Comparison of ENCODE assay signal across 25 cellular contexts in the genomic region with DNA sequence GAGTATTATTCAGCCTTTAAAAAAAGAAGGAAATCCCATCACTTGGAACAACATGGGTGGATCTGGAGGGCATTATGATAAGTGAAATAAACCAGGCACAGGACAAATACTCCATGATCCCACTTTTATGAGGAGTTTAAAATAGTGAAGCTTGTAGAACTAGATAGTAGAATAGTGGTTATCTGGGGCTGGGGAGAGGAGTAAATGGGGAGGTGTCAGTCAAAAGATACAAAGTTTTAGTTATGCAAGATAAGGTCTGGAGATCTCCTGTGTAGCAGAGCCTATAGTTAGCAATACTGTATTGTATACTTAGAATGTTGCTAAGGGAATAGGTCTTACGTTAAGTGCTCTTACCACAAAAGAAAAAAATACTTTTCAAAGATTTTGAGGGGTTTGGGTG.
DNase-seq lines count a peak whose midpoint lies in the region; TF ChIP-seq lines count a peak whose summit lies in the region.
"Had no signal": no experiment of that assay in that cellular context is flagged by ENCODE, and none has a peak within 500 bp of the region (broad histone marks: within the 10 kb centered on the region; RNA-seq: fewer than 3 reads in every experiment).

No MANE protein-coding gene starts in this region.

- DNase-seq in CD8-positive, alpha-beta memory T cell: no peak
- no peak for DNase-seq in SK-N-MC (ENCODE audit: low read depth, low spot score)
- no peak for DNase-seq in endodermal cell
- no peak for DNase-seq in neural crest cell (ENCODE audit: low read depth, low spot score)
- DNase-seq in uterus: no peak
- DNase-seq in activated T-cell treated with anti-CD3 and anti-CD28 coated beads, Interleukin-2, amount 50 U/mL, for 1 hour: no peak
- DNase-seq in NCI-H774 (lab: John Stamatoyannopoulos, UW): no peak
- no peak for DNase-seq in NCI-H146 (lab: John Stamatoyannopoulos, UW)
- DNase-seq: activated CD4-positive, alpha-beta T cell treated with anti-CD3 and anti-CD28 coated beads for 48 hours; activated CD8-positive, alpha-beta memory T cell treated with anti-CD3 and anti-CD28 coated beads for 24 hours; activated gamma-delta T cell treated with Interleukin-2 at 50 U/mL for 16 hours; activated T-cell treated with anti-CD3 and anti-CD28 coated beads, Interleukin-2, amount 50 U/mL, for 24 hours; adrenal gland; NCI-H1417 treated with DMSO at 0.1 percent for 48 hours; NCI-H748 treated with DMSO at 0.1 percent for 48 hours; sigmoid colon; SK-N-SH; stimulated activated naive CD8-positive, alpha-beta T cell treated with anti-CD3 and anti-CD28 coated beads, Interleukin-15, Interleukin-2, amounts not matched to agents 100 U/mL and 50 U/mL, for 24 hours; testis had no signal

- POLR2A ChIA-PET in CD8-positive, alpha-beta memory T cell (lab: Charles Lee): no interaction called here

- H3K9ac ChIP-seq in SK-N-MC (ENCODE audit: insufficient read length) (peak overlapping the region; percentile 11), endodermal cell (ENCODE audit: extremely low read depth, low read length, poor library complexity, severe bottlenecking) (no peak overlapping the region)
- H3K9ac ChIP-seq: KMS-11, SK-N-SH had no signal

- H3K4me3 Mint-ChIP-seq in CD8-positive, alpha-beta memory T cell: no peak overlapping the region
- H3K4me3 Mint-ChIP-seq in endodermal cell (no peak overlapping the region), neural crest cell (peak overlapping the region; percentile 1)
- H3K4me3 Mint-ChIP-seq: activated T-cell treated with anti-CD3 and anti-CD28 coated beads, Interleukin-2, amount 50 U/mL, for 24 hours had no signal

- H3K27ac Mint-ChIP-seq in CD8-positive, alpha-beta memory T cell: peak overlapping the region in 5 of 8 donors; percentile 2 to 29 (median 14)
- H3K27ac Mint-ChIP-seq in endodermal cell (no peak overlapping the region), neural crest cell (ENCODE audit: unreplicated experiment) (peak overlapping the region; percentile 46)
- H3K27ac Mint-ChIP-seq: activated T-cell treated with anti-CD3 and anti-CD28 coated beads, Interleukin-2, amount 50 U/mL, for 24 hours had no signal

- 83% methylated on average over 1 of the region's 1 CpG; no CpG with 5 or more reads in 1 of the 2 experiments for WGBS in endodermal cell (ENCODE audit: insufficient coverage in 1 of 2, insufficient read length in 1 of 2), 2 experiments

- no peak for TF ChIP-seq POLR2A in uterus (IDR thresholded peaks at IDR 0.05)

- TF ChIP-seq CTCF in endodermal cell (conservative IDR thresholded peaks at IDR 0.05) (no peak), neural crest cell (conservative IDR thresholded peaks at IDR 0.05) (no peak), uterus (IDR thresholded peaks at IDR 0.05) (no peak)

- peaks cover 3% of the 10 kb centered on the region for H3K36me3 ChIP-seq in CD8-positive, alpha-beta memory T cell (ENCODE audit: insufficient read depth, low read length)
- H3K36me3 ChIP-seq in SK-N-MC (ENCODE audit: insufficient read depth, low read length) (peaks cover 26% of the 10 kb centered on the region), endodermal cell (ENCODE audit: control insufficient read depth, insufficient read depth, low read length) (peaks cover 5% of the 10 kb centered on the region), uterus (no peaks in the 10 kb centered on the region)

- peaks cover 0 to 18% (median 10%) of the 10 kb centered on the region in 3 donors for H3K36me3 Mint-ChIP-seq in CD8-positive, alpha-beta memory T cell
- H3K36me3 Mint-ChIP-seq in endodermal cell (ENCODE audit: low read depth) (peaks cover 20% of the 10 kb centered on the region), neural crest cell (ENCODE audit: low read depth) (peaks cover 9% of the 10 kb centered on the region)

- no peaks in the 10 kb centered on the region for H3K27me3 Mint-ChIP-seq in CD8-positive, alpha-beta memory T cell
- H3K27me3 Mint-ChIP-seq in endodermal cell (ENCODE audit: insufficient read depth): no peaks in the 10 kb centered on the region
- H3K27me3 Mint-ChIP-seq in neural crest cell (ENCODE audit: low read depth): no peaks in the 10 kb centered on the region
- H3K27me3 Mint-ChIP-seq: activated T-cell treated with anti-CD3 and anti-CD28 coated beads, Interleukin-2, amount 50 U/mL, for 24 hours; progenitor cell of endocrine pancreas had no signal

- H3K27ac ChIP-seq in CD8-positive, alpha-beta memory T cell (ENCODE audit: low read depth, low read length): peak overlapping the region; percentile 20
- H3K27ac ChIP-seq in SK-N-MC: peak overlapping the region; percentile 93
- peak overlapping the region; percentile 86 for H3K27ac ChIP-seq in endodermal cell (ENCODE audit: low read depth, low read length)
- peak overlapping the region in 1 of 2 donors; percentile 15 for H3K27ac ChIP-seq in uterus
- H3K27ac ChIP-seq: adrenal gland, coronary artery, KMS-11, RWPE1, testis, vagina had no signal

- intact Hi-C loops in uterus (cut with DNase I; ENCODE audit: low total_unique reads): no loop called here

- H3K4me1 ChIP-seq in CD8-positive, alpha-beta memory T cell (ENCODE audit: insufficient read depth, low read length): peaks cover 5% of the 10 kb centered on the region
- peaks cover 3% of the 10 kb centered on the region for H3K4me1 ChIP-seq in endodermal cell (ENCODE audit: control insufficient read depth, insufficient read depth, low read length)
- H3K4me1 ChIP-seq in uterus: peaks cover 0 to 2% of the 10 kb centered on the region in 2 donors

- no peaks in the 10 kb centered on the region for H3K9me3 ChIP-seq in CD8-positive, alpha-beta memory T cell (ENCODE audit: low read length)
- H3K9me3 ChIP-seq in SK-N-MC (ENCODE audit: low read depth, low read length) (no peaks in the 10 kb centered on the region), endodermal cell (ENCODE audit: control insufficient read depth, low read length) (no peaks in the 10 kb centered on the region), uterus (no peaks in the 10 kb centered on the region)
- H3K9me3 ChIP-seq: gastroesophageal sphincter, sigmoid colon, SK-N-SH, testis, vagina had no signal

- H3K4me3 ChIP-seq in CD8-positive, alpha-beta memory T cell (ENCODE audit: low read length): no peak overlapping the region
- H3K4me3 ChIP-seq in SK-N-MC (no peak overlapping the region; the same call in 1 of the 2 replicates), endodermal cell (ENCODE audit: low read length) (no peak overlapping the region), uterus (no peak overlapping the region)
- H3K4me3 ChIP-seq: adrenal gland, coronary artery, gastroesophageal sphincter, sigmoid colon, testis, vagina had no signal

- no peaks in the 10 kb centered on the region for H3K9me3 Mint-ChIP-seq in CD8-positive, alpha-beta memory T cell
- H3K9me3 Mint-ChIP-seq in endodermal cell (no peaks in the 10 kb centered on the region), neural crest cell (no peaks in the 10 kb centered on the region)
- H3K9me3 Mint-ChIP-seq: activated T-cell treated with anti-CD3 and anti-CD28 coated beads, Interleukin-2, amount 50 U/mL, for 24 hours had no signal

- H3K4me1 Mint-ChIP-seq in CD8-positive, alpha-beta memory T cell: peaks cover 23 to 32% (median 31%) of the 10 kb centered on the region in 3 donors
- H3K4me1 Mint-ChIP-seq in endodermal cell (peaks cover 17% of the 10 kb centered on the region), neural crest cell (peaks cover 45% of the 10 kb centered on the region)

- CTCF ChIA-PET in CD8-positive, alpha-beta memory T cell (lab: Charles Lee): no interaction called here

- no peaks in the 10 kb centered on the region for H3K27me3 ChIP-seq in CD8-positive, alpha-beta memory T cell (ENCODE audit: insufficient read depth, low read length, poor library complexity, severe bottlenecking)
- no peaks in the 10 kb centered on the region for H3K27me3 ChIP-seq in endodermal cell (ENCODE audit: control insufficient read depth, insufficient read depth, low read length, poor library complexity, severe bottlenecking)
- no peaks in the 10 kb centered on the region for H3K27me3 ChIP-seq in uterus
- H3K27me3 ChIP-seq: adrenal gland, gastroesophageal sphincter, sigmoid colon, testis, vagina had no signal
